30 cellular contexts compared by ENCODE assay signal in the genomic region with DNA sequence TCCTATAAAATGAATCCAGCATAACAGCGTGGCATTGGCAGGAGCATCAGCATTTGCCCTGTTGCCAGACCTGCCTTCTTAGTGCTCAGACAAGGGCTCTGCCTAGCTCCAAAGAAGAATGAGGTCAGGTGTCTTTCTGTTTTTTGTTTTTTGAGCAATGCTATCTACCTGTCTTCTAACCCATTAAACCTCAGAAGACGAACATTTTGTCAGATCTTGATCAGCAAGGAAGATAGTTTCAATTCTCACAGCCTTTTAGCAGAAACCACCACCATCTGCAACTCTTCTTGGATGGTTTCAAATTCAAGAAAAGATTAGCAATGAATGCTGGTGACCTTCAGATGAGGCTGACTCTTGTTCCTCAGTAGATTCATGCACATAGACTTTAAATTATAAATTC.
DNase-seq lines count a peak whose midpoint lies in the region; ATAC-seq and TF ChIP-seq lines count a peak whose summit lies in the region.
"Had no signal": no experiment of that assay in that cellular context is flagged by ENCODE, and none has a peak within 500 bp of the region (broad histone marks: within the 10 kb centered on the region; RNA-seq: fewer than 3 reads in every experiment).

No MANE protein-coding gene starts in this region.

- H3K9ac ChIP-seq in MM.1S (ENCODE audit: low read length) = peak overlapping the region; percentile 33; the same call in 1 of the 2 replicates

- H3K27ac Mint-ChIP-seq in activated CD4-positive, alpha-beta T cell treated with anti-CD3 and anti-CD28 coated beads for 36 hours = peak overlapping the region; percentile 2
- H3K27ac Mint-ChIP-seq in activated T-helper 2 cell treated with anti-CD3 and anti-CD28 coated beads, Interferon-gamma antibody, Interleukin-2, Interleukin-4, amounts not matched to agents 10 μg/mL and 5 μg/mL and 100 μg/mL, durations not matched to agents 14 hours and 24 hours and 36 hours = peak overlapping the region; percentile 20
- H3K27ac Mint-ChIP-seq: activated naive CD4-positive, alpha-beta T cell treated with anti-CD3 and anti-CD28 coated beads, Interleukin-2, amount 50 U/mL, for 24 hours; mesothelial cell of epicardium; type B pancreatic cell had no signal

- peak overlapping the region; percentile 44 for H3K4me2 ChIP-seq in MM.1S (ENCODE audit: low read depth, low read length)

- no peaks in the 10 kb centered on the region for H3K36me3 Mint-ChIP-seq in activated CD4-positive, alpha-beta T cell treated with anti-CD3 and anti-CD28 coated beads for 36 hours (ENCODE audit: low read depth)
- no peaks in the 10 kb centered on the region for H3K36me3 Mint-ChIP-seq in activated T-helper 2 cell treated with anti-CD3 and anti-CD28 coated beads, Interferon-gamma antibody, Interleukin-2, Interleukin-4, amounts not matched to agents 10 μg/mL and 5 μg/mL and 100 μg/mL, durations not matched to agents 14 hours and 24 hours and 36 hours (ENCODE audit: low read depth)
- H3K36me3 Mint-ChIP-seq: activated naive CD4-positive, alpha-beta T cell treated with anti-CD3 and anti-CD28 coated beads, Interleukin-2, amount 50 U/mL, for 24 hours; mesothelial cell of epicardium; type B pancreatic cell had no signal

- peaks cover 21% of the 10 kb centered on the region for H3K4me1 Mint-ChIP-seq in activated CD4-positive, alpha-beta T cell treated with anti-CD3 and anti-CD28 coated beads for 36 hours
- H3K4me1 Mint-ChIP-seq in activated T-helper 2 cell treated with anti-CD3 and anti-CD28 coated beads, Interferon-gamma antibody, Interleukin-2, Interleukin-4, amounts not matched to agents 10 μg/mL and 5 μg/mL and 100 μg/mL, durations not matched to agents 14 hours and 24 hours and 36 hours (ENCODE audit: low read depth) = peaks cover 44% of the 10 kb centered on the region

- no peaks in the 10 kb centered on the region for H3K27me3 ChIP-seq in MM.1S (replicated peaks; ENCODE audit: insufficient read depth, low read length)
- H3K27me3 ChIP-seq: esophagus squamous epithelium, left lung, SJCRH30 had no signal

- no peaks in the 10 kb centered on the region for H3K27me3 Mint-ChIP-seq in activated CD4-positive, alpha-beta T cell treated with anti-CD3 and anti-CD28 coated beads for 36 hours
- H3K27me3 Mint-ChIP-seq in activated T-helper 2 cell treated with anti-CD3 and anti-CD28 coated beads, Interferon-gamma antibody, Interleukin-2, Interleukin-4, amounts not matched to agents 10 μg/mL and 5 μg/mL and 100 μg/mL, durations not matched to agents 14 hours and 24 hours and 36 hours (ENCODE audit: low read depth) = peaks cover 19% of the 10 kb centered on the region
- H3K27me3 Mint-ChIP-seq: activated naive CD4-positive, alpha-beta T cell treated with anti-CD3 and anti-CD28 coated beads, Interleukin-2, amount 50 U/mL, for 24 hours; type B pancreatic cell had no signal

- H4K20me1 ChIP-seq in MM.1S (ENCODE audit: insufficient read depth, low read length) = no peaks in the 10 kb centered on the region

- H3K36me3 ChIP-seq in MM.1S (replicated peaks; ENCODE audit: insufficient read depth, low read length) = no peaks in the 10 kb centered on the region
- H3K36me3 ChIP-seq: esophagus squamous epithelium, left lung, SJCRH30 had no signal

- H3K9me3 ChIP-seq in MM.1S (replicated peaks; ENCODE audit: insufficient read depth, low read length) = no peaks in the 10 kb centered on the region
- H3K9me3 ChIP-seq: esophagus squamous epithelium, left lung, SJCRH30 had no signal

- CTCF ChIA-PET in activated CD4-positive, alpha-beta T cell treated with anti-CD3 and anti-CD28 coated beads for 36 hours (lab: Charles Lee) = interaction anchor here (1.1 to 1.4 kb wide), 2 partner anchors 12 kb away, joined by 3 to 5 read pairs; no protein-coding TSS in a partner anchor

- no peaks in the 10 kb centered on the region for H3K9me2 ChIP-seq in MM.1S (replicated peaks; ENCODE audit: insufficient read depth, low read length)

- no peak overlapping the region for H3K4me3 ChIP-seq in GM12865 (ENCODE audit: low read depth, low read length)
- no peak overlapping the region for H3K4me3 ChIP-seq in MM.1S (ENCODE audit: low read length)
- H3K4me3 ChIP-seq: esophagus squamous epithelium, left lung, SJCRH30, skin epidermis had no signal

- H3K4me3 Mint-ChIP-seq in activated CD4-positive, alpha-beta T cell treated with anti-CD3 and anti-CD28 coated beads for 36 hours = no peak overlapping the region
- no peak overlapping the region for H3K4me3 Mint-ChIP-seq in activated T-helper 2 cell treated with anti-CD3 and anti-CD28 coated beads, Interferon-gamma antibody, Interleukin-2, Interleukin-4, amounts not matched to agents 10 μg/mL and 5 μg/mL and 100 μg/mL, durations not matched to agents 14 hours and 24 hours and 36 hours (ENCODE audit: low read depth)
- H3K4me3 Mint-ChIP-seq: activated naive CD4-positive, alpha-beta T cell treated with anti-CD3 and anti-CD28 coated beads, Interleukin-2, amount 50 U/mL, for 24 hours; activated T-cell treated with anti-CD3 and anti-CD28 coated beads, Interleukin-2, amount 50 U/mL, for 4 hours; mesothelial cell of epicardium; type B pancreatic cell had no signal

- H2AFZ ChIP-seq in MM.1S (ENCODE audit: low read length) = 0 out of 2 replicates have a peak overlapping the region, but pooled peaks have one; percentile 19

- peaks cover 48% of the 10 kb centered on the region for H3K4me1 ChIP-seq in MM.1S (ENCODE audit: low read length)
- H3K4me1 ChIP-seq: esophagus squamous epithelium, left lung, SJCRH30 had no signal

- POLR2A ChIA-PET in activated CD4-positive, alpha-beta T cell treated with anti-CD3 and anti-CD28 coated beads for 36 hours (lab: Charles Lee) = no interaction called here

- intact Hi-C loops in activated CD4-positive, alpha-beta T cell treated with anti-CD3 and anti-CD28 coated beads for 36 hours (cut with DNase I, micrococcal nuclease) = no loop called here
- intact Hi-C loops in activated T-helper 2 cell treated with anti-CD3 and anti-CD28 coated beads, Interferon-gamma antibody, Interleukin-2, Interleukin-4, amounts not matched to agents 10 μg/mL and 5 μg/mL and 100 μg/mL, durations not matched to agents 14 hours and 24 hours and 36 hours (cut with micrococcal nuclease) = no loop called here

- peak; percentile 29 for ATAC-seq in activated CD4-positive, alpha-beta T cell treated with anti-CD3 and anti-CD28 coated beads for 36 hours
- ATAC-seq in GM18858 (IDR thresholded peaks at IDR 0.05; ENCODE audit: unreplicated experiment) = no peak
- ATAC-seq in HG03039 (IDR thresholded peaks at IDR 0.05; ENCODE audit: unreplicated experiment) = no peak
- ATAC-seq: left lung; naive thymus-derived CD8-positive, alpha-beta T cell; Panc1 had no signal

- H3F3A ChIP-seq in MM.1S (ENCODE audit: insufficient read depth, low read length) = peaks cover 30% of the 10 kb centered on the region

- no peak for DNase-seq in activated CD4-positive, alpha-beta T cell treated with anti-CD3 and anti-CD28 coated beads for 36 hours
- no peak for DNase-seq in activated CD4-positive, alpha-beta T cell treated with anti-CD3 and anti-CD28 coated beads, Interleukin-2, amount 50 U/mL, for 4 hours
- DNase-seq in GM12865 (ENCODE audit: low read depth) = peak; percentile 68
- DNase-seq in MM.1S = peak; percentile 87
- DNase-seq in activated T-helper 2 cell treated with anti-CD3 and anti-CD28 coated beads, Interferon-gamma antibody, Interleukin-2, Interleukin-4, amounts not matched to agents 10 μg/mL and 5 μg/mL and 100 μg/mL, durations not matched to agents 14 hours and 24 hours and 36 hours (ENCODE audit: low spot score) = no peak
- DNase-seq in medulla oblongata (ENCODE audit: extremely low spot score) = no peak
- DNase-seq: 8988T; activated CD4-positive, alpha-beta T cell treated with anti-CD3 and anti-CD28 coated beads, Interleukin-2, amount 50 U/mL, for 1 hour; activated T-cell treated with anti-CD3 and anti-CD28 coated beads, Interleukin-2, amount 50 U/mL, for 4 hours; AML-193; aorta; DMS79; esophagus squamous epithelium; GF-D8; hippocampal formation; KBM-7; left lung; NCI-H146; NCI-H524; occipital lobe; SJCRH30; stimulated activated CD4-positive, alpha-beta T cell treated with anti-CD3 and anti-CD28 coated beads, Interleukin-1b, Interleukin-23, amount 100 ng/mL, for 48 hours had no signal

- H3K9me3 Mint-ChIP-seq in activated CD4-positive, alpha-beta T cell treated with anti-CD3 and anti-CD28 coated beads for 36 hours (ENCODE audit: low read depth) = no peaks in the 10 kb centered on the region
- peaks cover 4% of the 10 kb centered on the region for H3K9me3 Mint-ChIP-seq in activated T-helper 2 cell treated with anti-CD3 and anti-CD28 coated beads, Interferon-gamma antibody, Interleukin-2, Interleukin-4, amounts not matched to agents 10 μg/mL and 5 μg/mL and 100 μg/mL, durations not matched to agents 14 hours and 24 hours and 36 hours
- H3K9me3 Mint-ChIP-seq: activated T-cell treated with anti-CD3 and anti-CD28 coated beads, Interleukin-2, amount 50 U/mL, for 4 hours; type B pancreatic cell had no signal

- H3K79me2 ChIP-seq in MM.1S (ENCODE audit: low read length) = no peaks in the 10 kb centered on the region

- TF ChIP-seq CTCF in GM12865 (IDR thresholded peaks at IDR 0.05; ENCODE audit: insufficient read depth, low read depth, low read length, missing control alignments) = no peak
- TF ChIP-seq CTCF in MM.1S (IDR thresholded peaks at IDR 0.05; ENCODE audit: low read length) = no peak

- peak overlapping the region; percentile 89 for H3K27ac ChIP-seq in MM.1S (ENCODE audit: low read length)
- H3K27ac ChIP-seq: esophagus squamous epithelium, left lung, SJCRH30 had no signal

Comparison
In these comparisons a context has a peak if more than half of its experiments do, and no peak if none do; other contexts are left out.
1. DNase-seq: peak in GM12865 (single experiment) and MM.1S (single experiment); none in activated CD4-positive, alpha-beta T cell treated with anti-CD3 and anti-CD28 coated beads for 36 hours (single experiment), activated CD4-positive, alpha-beta T cell treated with anti-CD3 and anti-CD28 coated beads, Interleukin-2, amount 50 U/mL, for 4 hours (0 of 2), activated T-helper 2 cell treated with anti-CD3 and anti-CD28 coated beads, Interferon-gamma antibody, Interleukin-2, Interleukin-4, amounts not matched to agents 10 μg/mL and 5 μg/mL and 100 μg/mL, durations not matched to agents 14 hours and 24 hours and 36 hours (single experiment) and medulla oblongata (single experiment).